In the genomic region with DNA sequence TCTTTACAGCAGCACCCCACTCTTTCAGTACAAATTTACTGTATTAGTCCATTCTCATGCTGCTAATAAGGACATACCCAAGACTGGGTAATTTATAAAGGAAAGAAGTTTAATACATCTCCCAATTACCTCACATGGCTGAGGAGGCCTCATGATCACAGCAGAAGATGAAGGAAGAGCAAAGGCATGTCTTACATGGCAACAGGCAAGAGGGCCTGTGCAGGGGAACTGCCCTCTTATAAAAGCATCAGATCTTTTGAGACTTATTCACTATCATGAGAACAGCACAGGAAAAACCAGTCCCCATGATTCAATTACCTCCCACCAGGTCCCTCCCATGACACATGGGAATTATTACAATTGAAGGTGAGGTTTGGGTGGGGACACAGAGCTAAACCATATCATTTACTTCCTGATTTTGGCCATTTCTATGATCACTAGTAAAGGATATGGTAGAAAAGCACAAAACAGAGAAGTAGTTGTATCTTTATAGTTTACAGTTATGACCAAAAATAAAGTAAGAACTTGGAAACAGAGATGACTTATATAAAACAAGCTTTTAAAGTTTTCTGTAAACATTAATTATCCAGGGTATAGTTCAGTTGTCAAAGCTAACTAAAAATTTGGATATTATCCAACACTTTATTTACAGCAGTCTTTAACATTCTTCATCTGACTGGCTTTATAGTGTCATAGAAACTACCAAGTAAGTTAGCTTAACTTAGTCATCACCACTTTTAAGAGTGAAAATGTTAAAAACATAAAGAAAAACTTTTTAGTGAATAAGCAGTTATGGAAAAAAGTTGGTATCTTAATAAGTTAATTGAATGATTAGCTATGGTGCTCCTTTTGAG, we compare ENCODE assay signal across 18 cellular contexts. TPM values are rescaled to one million over a fixed set of nuclear protein-coding genes. Genes with fewer than 3 reads are reported as not detected.
DNase-seq lines count a peak whose midpoint lies in the region; ATAC-seq, FAIRE-seq and TF ChIP-seq lines count a peak whose summit lies in the region.
"Had no signal": no experiment of that assay in that cellular context is flagged by ENCODE, and none has a peak within 500 bp of the region (broad histone marks: within the 10 kb centered on the region; RNA-seq: fewer than 3 reads in every experiment).

No MANE protein-coding gene starts in this region.

- H3K27me3 Mint-ChIP-seq in glutamatergic neuron (ENCODE audit: unreplicated experiment): peaks cover 1% of the 10 kb centered on the region
- H3K27me3 Mint-ChIP-seq: CD8-positive, alpha-beta memory T cell had no signal

- H3K4me1 ChIP-seq in kidney (ENCODE audit: control insufficient read depth in 1 of 2, insufficient read depth in 1 of 2, low read depth in 1 of 2, low read length in 2 of 2): no peaks in the 10 kb centered on the region
- H3K4me1 ChIP-seq in gastrocnemius medialis: no peaks in the 10 kb centered on the region
- H3K4me1 ChIP-seq: BLaER1, HAP-1 had no signal

- peak; percentile 9 for DNase-seq in NOMO-1 treated with DMSO at 0.1 percent for 48 hours (lab: John Stamatoyannopoulos, UW; ENCODE audit: unreplicated experiment)
- DNase-seq in NOMO-1 (lab: John Stamatoyannopoulos, UW; ENCODE audit: unreplicated experiment in 2 of 2): no peak
- peak; percentile 67 for DNase-seq in epithelial cell of esophagus (ENCODE audit: low read depth)
- no peak for DNase-seq in kidney
- no peak for DNase-seq in activated CD8-positive, alpha-beta memory T cell treated with anti-CD3 and anti-CD28 coated beads, Interleukin-2, amount 50 U/mL, for 48 hours
- no peak for DNase-seq in gastrocnemius medialis
- DNase-seq in glutamatergic neuron: no peak
- DNase-seq: AML-193; Caco-2; CD8-positive, alpha-beta memory T cell; GF-D8; IMR-90 had no signal

- intact Hi-C loops in kidney (cut with DNase I): no loop called here
- intact Hi-C loops in gastrocnemius medialis (cut with DNase I; ENCODE audit: low total_unique reads): no loop called here

- no peak for TF ChIP-seq POLR2A in gastrocnemius medialis (IDR thresholded peaks at IDR 0.05)

- no peak overlapping the region for H3K27ac ChIP-seq in kidney (ENCODE audit: low read depth in 2 of 2, low read length in 2 of 2)
- H3K27ac ChIP-seq in gastrocnemius medialis: no peak overlapping the region
- H3K27ac ChIP-seq: 22Rv1, BLaER1 had no signal

- no peaks in the 10 kb centered on the region for H3K27me3 ChIP-seq in gastrocnemius medialis
- H3K27me3 ChIP-seq: BLaER1 had no signal

- H3K4me3 ChIP-seq in epithelial cell of esophagus (ENCODE audit: low read length) (no peak overlapping the region), kidney (ENCODE audit: low read length in 2 of 2) (no peak overlapping the region), gastrocnemius medialis (no peak overlapping the region)
- H3K4me3 ChIP-seq: BLaER1, HAP-1 had no signal

- H3K9me3 ChIP-seq in kidney (ENCODE audit: control insufficient read depth in 1 of 2, low read length in 2 of 2) (no peaks in the 10 kb centered on the region), gastrocnemius medialis (no peaks in the 10 kb centered on the region)
- H3K9me3 ChIP-seq: HAP-1 had no signal

- H3K9ac ChIP-seq in kidney (ENCODE audit: low read length in 2 of 2): no peak overlapping the region
- H3K9ac ChIP-seq: BLaER1 had no signal

- H3K36me3 ChIP-seq in kidney (ENCODE audit: control insufficient read depth in 1 of 2, insufficient read depth in 2 of 2, low read length in 2 of 2) (no peaks in the 10 kb centered on the region), gastrocnemius medialis (no peaks in the 10 kb centered on the region)
- H3K36me3 ChIP-seq: BLaER1, HAP-1 had no signal

- peak; percentile 17 for FAIRE-seq in kidney (lab: Jason Lieb, UNC)
- FAIRE-seq: GM19239, H1 had no signal

- in situ Hi-C loops in gastrocnemius medialis (cut with MboI; ENCODE audit: low sequenced_read_pairs in 4 of 4): no loop called here

- H3K4me1 Mint-ChIP-seq in glutamatergic neuron (ENCODE audit: low read depth, unreplicated experiment): no peaks in the 10 kb centered on the region
- H3K4me1 Mint-ChIP-seq: CD8-positive, alpha-beta memory T cell had no signal

- no peak overlapping the region for H3K27ac Mint-ChIP-seq in glutamatergic neuron (ENCODE audit: unreplicated experiment)
- H3K27ac Mint-ChIP-seq: CD8-positive, alpha-beta memory T cell had no signal

- ATAC-seq in HG03378 (IDR thresholded peaks at IDR 0.05; ENCODE audit: unreplicated experiment) (no peak), gastrocnemius medialis (no peak)

- H3K9me3 Mint-ChIP-seq in glutamatergic neuron (ENCODE audit: unreplicated experiment): peaks cover 2% of the 10 kb centered on the region

- TF ChIP-seq CTCF in epithelial cell of esophagus (IDR thresholded peaks at IDR 0.05; ENCODE audit: insufficient read depth, low read depth, low read length, missing control alignments) (no peak), kidney (IDR thresholded peaks at IDR 0.05; ENCODE audit: borderline replicate concordance, extremely low read depth, insufficient read depth) (no peak), gastrocnemius medialis (IDR thresholded peaks at IDR 0.05 in 4 of 5, conservative IDR thresholded peaks at IDR 0.05 in 1 of 5) (no peak), glutamatergic neuron (IDR thresholded peaks at IDR 0.05; ENCODE audit: partially characterized antibody, unreplicated experiment) (no peak)

- H3K36me3 Mint-ChIP-seq in glutamatergic neuron (ENCODE audit: unreplicated experiment): peaks cover 3% of the 10 kb centered on the region
- H3K36me3 Mint-ChIP-seq: CD8-positive, alpha-beta memory T cell had no signal

- H3K4me3 Mint-ChIP-seq in glutamatergic neuron (ENCODE audit: unreplicated experiment): no peak overlapping the region
- H3K4me3 Mint-ChIP-seq: CD8-positive, alpha-beta memory T cell had no signal

RNA-seq across cellular contexts. Expression of gene P2RY1, which starts 40.2 kb away (rescaled TPM):
- total RNA-seq in kidney (2.2 TPM), gastrocnemius medialis (1 to 10 TPM in 2 of 4 donors, under 1 TPM in 2; 0.66 to 1.4 (median 0.90) TPM), glutamatergic neuron (ENCODE audit: unreplicated experiment) (0.51 TPM)
- polyA plus RNA-seq in kidney (ENCODE audit: insufficient read depth, low read depth, low replicate concordance): 0.41 TPM
- total RNA-seq: IMR-90 had no signal
- polyA plus RNA-seq: CD8-positive, alpha-beta memory T cell; IMR-90 had no signal

Comparison
In these comparisons a context has a peak if more than half of its experiments do, and no peak if none do; other contexts are left out.
1. DNase-seq: peak in NOMO-1 treated with DMSO at 0.1 percent for 48 hours (single experiment) and epithelial cell of esophagus (single experiment); none in NOMO-1 (0 of 2), kidney (single experiment), activated CD8-positive, alpha-beta memory T cell treated with anti-CD3 and anti-CD28 coated beads, Interleukin-2, amount 50 U/mL, for 48 hours (single experiment), gastrocnemius medialis (0 of 2) and glutamatergic neuron (single experiment).